15 cellular contexts compared by ENCODE assay signal in genomic region chr20:58297394-58297793, GRCh38. TPM values are rescaled to one million over a fixed set of nuclear protein-coding genes. Genes with fewer than 3 reads are reported as not detected.
A peak's percentile ranks its signal among the peaks of the same experiment; 100 is the strongest.
DNase-seq lines count a peak whose midpoint lies in the region; ATAC-seq, FAIRE-seq and TF ChIP-seq lines count a peak whose summit lies in the region.
"Had no signal": no experiment of that assay in that cellular context is flagged by ENCODE, and none has a peak within 500 bp of the region (broad histone marks: within the 10 kb centered on the region; RNA-seq: fewer than 3 reads in every experiment).

No MANE protein-coding gene starts in this region.

- H3K4me3 ChIP-seq in GM12878 (no peak overlapping the region), tibial artery (no peak overlapping the region)
- H3K4me3 ChIP-seq: GM23338 had no signal

- POLR2A ChIA-PET in GM12878 (lab: Charles Lee) = no interaction called here

- TF ChIP-seq EP300 in GM12878 (IDR thresholded peaks at IDR 0.05; ENCODE audit: borderline replicate concordance in 1 of 2, control insufficient read depth in 1 of 2, low read depth in 2 of 2, low read length in 2 of 2) = no peak

- no peaks in the 10 kb centered on the region for H4K20me1 ChIP-seq in GM12878 (ENCODE audit: control insufficient read depth, insufficient read depth)

- intact Hi-C loops in activated naive CD4-positive, alpha-beta T cell treated with anti-CD3 and anti-CD28 coated beads for 36 hours (cut with micrococcal nuclease) = no loop called here
- intact Hi-C loops in GM12878 (cut with micrococcal nuclease; ENCODE audit: unreplicated experiment) (no loop called here), tibial artery (cut with DNase I; ENCODE audit: low total_unique reads) (no loop called here)

- TF ChIP-seq RAD21 in GM12878 (IDR thresholded peaks at IDR 0.05; ENCODE audit: insufficient read depth, low read depth, low read length) = no peak

- DNase-seq in activated naive CD4-positive, alpha-beta T cell treated with anti-CD3 and anti-CD28 coated beads for 36 hours = no peak
- DNase-seq in activated naive CD4-positive, alpha-beta T cell (lab: John Stamatoyannopoulos, UW) = no peak
- DNase-seq in T-helper 17 cell = no peak
- no peak for DNase-seq in GM12878 (ENCODE audit: low read depth, low spot score)
- DNase-seq in stimulated activated naive B cell treated with anti-CD40 and anti-IgM and Interleukin-4, amounts not matched to agents 10 μg/mL and 1 μg/mL and 100 μg/mL, for 72 hours = no peak
- DNase-seq in progenitor cell of endocrine pancreas (ENCODE audit: low spot score, unreplicated experiment) = no peak
- DNase-seq in tibial artery = no peak
- DNase-seq: C1 segment of cervical spinal cord; CD4-positive, alpha-beta T cell; DMS79; H9 had no signal

- TF ChIP-seq CTCF in GM12878 (IDR thresholded peaks at IDR 0.05 in 2 of 3, conservative IDR thresholded peaks at IDR 0.05 in 1 of 3; ENCODE audit: control insufficient read depth in 2 of 3, extremely low read depth in 1 of 3, insufficient read depth in 1 of 3, low read depth in 3 of 3, low read length in 3 of 3) (no peak), progenitor cell of endocrine pancreas (IDR thresholded peaks at IDR 0.05; ENCODE audit: unreplicated experiment) (no peak), tibial artery (IDR thresholded peaks at IDR 0.05) (no peak)

- CTCF ChIA-PET in activated naive CD4-positive, alpha-beta T cell treated with anti-CD3 and anti-CD28 coated beads for 36 hours (lab: Charles Lee) = interaction anchor here (1.8 kb wide), 1 partner anchor 9 kb away, joined by 7 read pairs; no protein-coding TSS in a partner anchor
- CTCF ChIA-PET in GM12878 (lab: Yijun Ruan, JAX) = no interaction called here

- H3K36me3 Mint-ChIP-seq in activated naive CD4-positive, alpha-beta T cell treated with anti-CD3 and anti-CD28 coated beads for 36 hours (ENCODE audit: low read depth) = peaks cover 3% of the 10 kb centered on the region
- peaks cover 2% of the 10 kb centered on the region for H3K36me3 Mint-ChIP-seq in T-helper 17 cell (ENCODE audit: low read depth)
- H3K36me3 Mint-ChIP-seq in stimulated activated naive B cell treated with anti-CD40 and anti-IgM and Interleukin-4, amounts not matched to agents 10 μg/mL and 1 μg/mL and 100 μg/mL, for 72 hours = peaks cover 13 to 39% of the 10 kb centered on the region in 2 donors
- H3K36me3 Mint-ChIP-seq in progenitor cell of endocrine pancreas (ENCODE audit: insufficient read depth) = peaks cover 3% of the 10 kb centered on the region

- no peaks in the 10 kb centered on the region for H3K27me3 ChIP-seq in GM12878 (replicated peaks in 1 of 2; ENCODE audit: control insufficient read depth in 2 of 2, insufficient read depth in 2 of 2, low read length in 1 of 2)
- no peaks in the 10 kb centered on the region for H3K27me3 ChIP-seq in tibial artery

- ATAC-seq in T-helper 17 cell (no peak), GM12878 (no peak)
- no peak for ATAC-seq in stimulated activated naive B cell treated with anti-CD40 and anti-IgM and Interleukin-4, amounts not matched to agents 10 μg/mL and 1 μg/mL and 100 μg/mL, for 72 hours (replicated peaks)
- ATAC-seq: GM23338 had no signal

- H3K27ac ChIP-seq in GM12878 (ENCODE audit: control insufficient read depth, insufficient read depth) (no peak overlapping the region), tibial artery (no peak overlapping the region)

- no peaks in the 10 kb centered on the region for H3K9me3 Mint-ChIP-seq in activated naive CD4-positive, alpha-beta T cell treated with anti-CD3 and anti-CD28 coated beads for 36 hours
- no peaks in the 10 kb centered on the region for H3K9me3 Mint-ChIP-seq in stimulated activated naive B cell treated with anti-CD40 and anti-IgM and Interleukin-4, amounts not matched to agents 10 μg/mL and 1 μg/mL and 100 μg/mL, for 72 hours
- H3K9me3 Mint-ChIP-seq in progenitor cell of endocrine pancreas (ENCODE audit: low read depth) = no peaks in the 10 kb centered on the region
- H3K9me3 Mint-ChIP-seq: CD4-positive, alpha-beta T cell; GM23338; H9 had no signal

- peak overlapping the region; percentile 4 for H3K27ac Mint-ChIP-seq in activated naive CD4-positive, alpha-beta T cell treated with anti-CD3 and anti-CD28 coated beads for 36 hours
- H3K27ac Mint-ChIP-seq in T-helper 17 cell (peak overlapping the region; percentile 1), progenitor cell of endocrine pancreas (no peak overlapping the region)
- peak overlapping the region; percentile 70 for H3K27ac Mint-ChIP-seq in stimulated activated naive B cell treated with anti-CD40 and anti-IgM and Interleukin-4, amounts not matched to agents 10 μg/mL and 1 μg/mL and 100 μg/mL, for 72 hours
- H3K27ac Mint-ChIP-seq: B cell; CD4-positive, alpha-beta T cell; GM23338 had no signal

- H3K4me1 ChIP-seq in GM12878 (ENCODE audit: control insufficient read depth, insufficient read depth, low read length) (no peaks in the 10 kb centered on the region), tibial artery (no peaks in the 10 kb centered on the region)

- SMC1A ChIA-PET in GM12878 (lab: Charles Lee; ENCODE audit: uncharacterized antibody, unreplicated experiment) = interaction anchor here (1.4 to 1.6 kb wide), 2 partner anchors 9 to 24 kb away, joined by 3 to 6 read pairs; no protein-coding TSS in a partner anchor

- H3K4me3 Mint-ChIP-seq in activated naive CD4-positive, alpha-beta T cell treated with anti-CD3 and anti-CD28 coated beads for 36 hours = no peak overlapping the region
- H3K4me3 Mint-ChIP-seq in T-helper 17 cell = no peak overlapping the region
- H3K4me3 Mint-ChIP-seq in stimulated activated naive B cell treated with anti-CD40 and anti-IgM and Interleukin-4, amounts not matched to agents 10 μg/mL and 1 μg/mL and 100 μg/mL, for 72 hours = no peak overlapping the region
- H3K4me3 Mint-ChIP-seq in progenitor cell of endocrine pancreas (ENCODE audit: low read depth) = no peak overlapping the region
- H3K4me3 Mint-ChIP-seq: B cell; CD4-positive, alpha-beta T cell; GM23338; H9 had no signal

- H3K9ac ChIP-seq in GM12878 (ENCODE audit: control insufficient read depth, insufficient read depth, low read length) = no peak overlapping the region

- RAD21 ChIA-PET in GM12878 (lab: Charles Lee; ENCODE audit: unreplicated experiment) = interaction anchor here (1.4 kb wide), 1 partner anchor 60 kb away, joined by 4 read pairs; no protein-coding TSS in a partner anchor

- H3K79me2 ChIP-seq in GM12878 (ENCODE audit: control insufficient read depth, insufficient read depth, low read length) = no peaks in the 10 kb centered on the region

- TF ChIP-seq POLR2A in GM12878 (IDR thresholded peaks at IDR 0.05; ENCODE audit: low read depth, low read length) = no peak

- peak; percentile 62 for FAIRE-seq in GM12878 (lab: Jason Lieb, UNC)
- FAIRE-seq: A204.1, GM12892 had no signal

- WGBS in GM12878 (ENCODE audit: insufficient coverage, insufficient replicate concordance, low lambda C conversion rate, missing lambda C conversion rate) = 47% methylated on average over 2 of the region's 2 CpGs

- H3K4me2 ChIP-seq in GM12878 (ENCODE audit: control insufficient read depth, insufficient read depth) = no peak overlapping the region
- H3K4me2 ChIP-seq: GM23338 had no signal

- peaks cover 9% of the 10 kb centered on the region for H3K4me1 Mint-ChIP-seq in activated naive CD4-positive, alpha-beta T cell treated with anti-CD3 and anti-CD28 coated beads for 36 hours (ENCODE audit: low read depth)
- H3K4me1 Mint-ChIP-seq in T-helper 17 cell (peaks cover 22% of the 10 kb centered on the region), progenitor cell of endocrine pancreas (ENCODE audit: low read depth) (peaks cover 14% of the 10 kb centered on the region)
- H3K4me1 Mint-ChIP-seq in stimulated activated naive B cell treated with anti-CD40 and anti-IgM and Interleukin-4, amounts not matched to agents 10 μg/mL and 1 μg/mL and 100 μg/mL, for 72 hours = peaks cover 26 to 33% of the 10 kb centered on the region in 2 donors

- in situ Hi-C loops in GM12878 (cut with MboI) = no loop called here

- H2AFZ ChIP-seq in GM12878 (ENCODE audit: control insufficient read depth, low read depth, low read length) = no peak overlapping the region
- H2AFZ ChIP-seq: GM23338 had no signal

- H3K36me3 ChIP-seq in GM12878 (ENCODE audit: control insufficient read depth in 2 of 2, insufficient read depth in 2 of 2, low read length in 1 of 2) = no peaks in the 10 kb centered on the region
- H3K36me3 ChIP-seq in tibial artery = peaks cover 0 to 11% (median 10%) of the 10 kb centered on the region in 3 donors

- no peaks in the 10 kb centered on the region for H3K9me3 ChIP-seq in T-helper 17 cell (ENCODE audit: control insufficient read depth, low read length, poor library complexity, severe bottlenecking)
- no peaks in the 10 kb centered on the region for H3K9me3 ChIP-seq in GM12878 (replicated peaks; ENCODE audit: control insufficient read depth, insufficient read depth, low read length)
- H3K9me3 ChIP-seq in tibial artery = no peaks in the 10 kb centered on the region

- H3K27me3 Mint-ChIP-seq in activated naive CD4-positive, alpha-beta T cell treated with anti-CD3 and anti-CD28 coated beads for 36 hours (ENCODE audit: low read depth) = no peaks in the 10 kb centered on the region
- H3K27me3 Mint-ChIP-seq in T-helper 17 cell (no peaks in the 10 kb centered on the region), progenitor cell of endocrine pancreas (no peaks in the 10 kb centered on the region)
- no peaks in the 10 kb centered on the region for H3K27me3 Mint-ChIP-seq in stimulated activated naive B cell treated with anti-CD40 and anti-IgM and Interleukin-4, amounts not matched to agents 10 μg/mL and 1 μg/mL and 100 μg/mL, for 72 hours
- H3K27me3 Mint-ChIP-seq: B cell; CD4-positive, alpha-beta T cell had no signal

- no TSS peak for BruUV-seq in GM12878 (replicated peaks; lab: Mats Ljungman, UMichigan)

RNA-seq across cellular contexts. Expression of gene RAB22A, which starts 12.1 kb away (rescaled TPM):
- 1 to 10 TPM; 9.3 to 9.8 TPM for total RNA-seq in activated naive CD4-positive, alpha-beta T cell treated with anti-CD3 and anti-CD28 coated beads for 36 hours
- 10 to 100 TPM; 21.7 to 22.4 TPM for total RNA-seq in T-helper 17 cell
- total RNA-seq in GM12878 (2013; cell fraction: nucleolus; rRNA removed) = 18.0 and 18.5 TPM in 2 replicates
- 9.6 and 9.8 TPM in 2 replicates for total RNA-seq in GM12878 (2014; rRNA removed)
- 10.6 and 11.0 TPM in 2 replicates for total RNA-seq in GM12878 (2014; rRNA removed; fragmentation: Illumina TruSeq; extraction: Trizol)
- 10.1 and 10.2 TPM in 2 replicates for total RNA-seq in GM12878 (2021)
- 2.9 TPM for polyA plus RNA-seq in GM12878 (2011; ENCODE audit: low read depth)
- 11.7 and 15.7 TPM in 2 replicates for polyA plus RNA-seq in GM12878 (2011; rRNA removed)
- polyA plus RNA-seq in GM12878 (2011; cell fraction: cytosol; rRNA removed) = 4.7 and 4.8 TPM in 2 replicates
- polyA plus RNA-seq in GM12878 (2011; cell fraction: nucleus; rRNA removed) = 6.0 and 7.6 TPM in 2 replicates
- polyA plus RNA-seq in GM12878 (2012) = 4.5 and 4.9 TPM in 2 replicates
- polyA plus RNA-seq in GM12878 (2014; fragmentation: Illumina TruSeq; extraction: Trizol) = 7.7 and 9.2 TPM in 2 replicates
- polyA plus RNA-seq in GM12878 (2014; fragmentation: Nextera tagmentation; extraction: Ambion mirVana) = 1 to 10 TPM; 2.7 to 3.7 TPM
- 7.9 TPM in 2 replicates for polyA plus RNA-seq in GM12878 (2014; rRNA removed)
- 10 to 100 TPM; 11.7 to 12.0 TPM for polyA plus RNA-seq in GM12878 (2016; fragmentation: Nextera tagmentation; extraction: Ambion mirVana)
- polyA minus RNA-seq in GM12878 (2011; rRNA and poly(A)+ RNA removed) = 20.8 and 23.3 TPM in 2 replicates
- polyA minus RNA-seq in GM12878 (2011; cell fraction: cytosol; rRNA and poly(A)+ RNA removed) = 4.5 and 5.2 TPM in 2 replicates
- polyA minus RNA-seq in GM12878 (2011; cell fraction: nucleus; rRNA and poly(A)+ RNA removed) = 11.8 and 20.2 TPM in 2 replicates
- total RNA-seq in progenitor cell of endocrine pancreas = 17.1 and 17.9 TPM in 2 replicates
